ENCODE assay signal across 8 cellular contexts in genomic region chr3:52277972-52278509, GRCh38. TPM values are rescaled to one million over a fixed set of nuclear protein-coding genes. Genes with fewer than 3 reads are reported as not detected.
DNase-seq lines count a peak whose midpoint lies in the region; ATAC-seq and TF ChIP-seq lines count a peak whose summit lies in the region.

No MANE protein-coding gene starts in this region.

- intact Hi-C loops in colonic mucosa (cut with DNase I), result no loop called here
- intact Hi-C loops in lower lobe of right lung (cut with DNase I), result no loop called here

- peak; percentile 52 for ATAC-seq in GM19463 (IDR thresholded peaks at IDR 0.05; ENCODE audit: unreplicated experiment)
- peak; percentile 64 for ATAC-seq in HG03520 (IDR thresholded peaks at IDR 0.05; ENCODE audit: unreplicated experiment)
- peak; percentile 88 to 91 for ATAC-seq in lower lobe of right lung

- H3K4me2 ChIP-seq in DOHH2 (ENCODE audit: low read length), result peak overlapping the region; percentile 92

- peak overlapping the region; percentile 93 to 97 for H3K9ac ChIP-seq in colonic mucosa (ENCODE audit: low read depth in 2 of 2, low read length in 2 of 2)

- no peaks in the 10 kb centered on the region for H3K27me3 ChIP-seq in DOHH2 (ENCODE audit: control insufficient read depth, low read length)
- no peaks in the 10 kb centered on the region for H3K27me3 ChIP-seq in colonic mucosa
- H3K27me3 ChIP-seq in lower lobe of right lung (ENCODE audit: low read depth), result no peaks in the 10 kb centered on the region

- DNase-seq in T-helper 1 cell (peak; percentile 44 to 73 (median 55)), colonic mucosa (peak; percentile 69), lower lobe of right lung (peak; percentile 83), DMS79 treated with DMSO at 0.1 percent for 48 hours (lab: John Stamatoyannopoulos, UW) (no peak)
- DNase-seq in stimulated activated CD8-positive, alpha-beta memory T cell treated with anti-CD3 and anti-CD28 coated beads, Interleukin-4, amount 100 ng/mL, for 48 hours, result peak; percentile 77

- peaks cover 15% of the 10 kb centered on the region for H3F3A ChIP-seq in DOHH2 (ENCODE audit: control insufficient read depth, insufficient read depth)

- H3K9me3 ChIP-seq in DOHH2 (ENCODE audit: control insufficient read depth, insufficient read depth, low read length) (no peaks in the 10 kb centered on the region), colonic mucosa (no peaks in the 10 kb centered on the region), lower lobe of right lung (no peaks in the 10 kb centered on the region)

- peaks cover 20% of the 10 kb centered on the region; the same call in 1 of the 2 replicates for H4K20me1 ChIP-seq in DOHH2 (ENCODE audit: control insufficient read depth, insufficient read depth, low read depth, low read length)

- TF ChIP-seq CTCF in DOHH2 (IDR thresholded peaks at IDR 0.05; ENCODE audit: low read depth, low read length, poor library complexity, severe bottlenecking) (no peak), colonic mucosa (IDR thresholded peaks at IDR 0.05) (peak; percentile 24), lower lobe of right lung (IDR thresholded peaks at IDR 0.05) (peak; percentile 49)

- no peaks in the 10 kb centered on the region for H3K9me2 ChIP-seq in DOHH2 (replicated peaks; ENCODE audit: control insufficient read depth, low read length)

- H3K36me3 ChIP-seq in DOHH2 (ENCODE audit: control insufficient read depth, low read length) (peaks cover 49% of the 10 kb centered on the region), colonic mucosa (no peaks in the 10 kb centered on the region), lower lobe of right lung (peaks cover 26% of the 10 kb centered on the region)

- peak overlapping the region; percentile 84 for H3K4me3 ChIP-seq in DOHH2 (ENCODE audit: low read length)
- H3K4me3 ChIP-seq in colonic mucosa, result peak overlapping the region; percentile 79
- peak overlapping the region; percentile 92 for H3K4me3 ChIP-seq in lower lobe of right lung

- H3K4me1 ChIP-seq in DOHH2 (ENCODE audit: control insufficient read depth, low read length), result peaks cover 37% of the 10 kb centered on the region
- H3K4me1 ChIP-seq in colonic mucosa, result no peaks in the 10 kb centered on the region
- H3K4me1 ChIP-seq in lower lobe of right lung, result peaks cover 58% of the 10 kb centered on the region

- peaks cover 65% of the 10 kb centered on the region for H3K79me2 ChIP-seq in DOHH2 (ENCODE audit: control insufficient read depth, low read length)

- H3K27ac ChIP-seq in DOHH2 (ENCODE audit: low read depth, low read length) (peak overlapping the region; percentile 70), colonic mucosa (peak overlapping the region; percentile 98), lower lobe of right lung (peak overlapping the region; percentile 96)

RNA-seq across cellular contexts. Expression of gene WDR82, which starts 0.4 kb away (rescaled TPM):
- total RNA-seq in colonic mucosa (10 to 100 TPM; 65.7 to 67.0 TPM), lower lobe of right lung (60.2 TPM)

RNA-seq across cellular contexts. Expression of gene GLYCTK, which starts 9.6 kb away (rescaled TPM):
- total RNA-seq in colonic mucosa (10 to 100 TPM; 45.2 to 63.2 TPM), lower lobe of right lung (9.5 TPM)

RNA-seq across cellular contexts. Expression of gene PPM1M, which starts 32.5 kb away (rescaled TPM):
- total RNA-seq in colonic mucosa (1 to 10 TPM; 5.4 to 8.1 TPM), lower lobe of right lung (53.4 TPM)

RNA-seq across cellular contexts. Expression of gene DNAH1, which starts 38.1 kb away (rescaled TPM):
- total RNA-seq in colonic mucosa (1 to 10 TPM; 7.0 to 9.1 TPM), lower lobe of right lung (16.4 TPM)

RNA-seq across cellular contexts. Expression of gene TWF2, which starts 39.1 kb away (rescaled TPM):
- total RNA-seq in colonic mucosa, result 10 to 100 TPM; 44.2 to 45.0 TPM
- 62.2 TPM for total RNA-seq in lower lobe of right lung
